In genomic region chr16:85571813-85572619, GRCh38 we compare ENCODE assay signal across 10 cellular contexts. TPM values are rescaled to one million over a fixed set of nuclear protein-coding genes. Genes with fewer than 3 reads are reported as not detected.
DNase-seq lines count a peak whose midpoint lies in the region; ATAC-seq and TF ChIP-seq lines count a peak whose summit lies in the region.
"Had no signal": no experiment of that assay in that cellular context is flagged by ENCODE, and none has a peak within 500 bp of the region (broad histone marks: within the 10 kb centered on the region; RNA-seq: fewer than 3 reads in every experiment).

No MANE protein-coding gene starts in this region.

- no peaks in the 10 kb centered on the region for H3K27me3 ChIP-seq in AG04450 (ENCODE audit: control insufficient read depth, insufficient read depth, low read length)

- peak overlapping the region; percentile 96 to 99 (median 98) for H3K27ac Mint-ChIP-seq in immature natural killer cell

- ATAC-seq in HG02610 (IDR thresholded peaks at IDR 0.05; ENCODE audit: unreplicated experiment) = no peak

- no peaks in the 10 kb centered on the region for H3K9me3 Mint-ChIP-seq in immature natural killer cell

- peaks cover 21% of the 10 kb centered on the region for H3K9me3 ChIP-seq in AG04450 (ENCODE audit: control insufficient read depth, insufficient read depth, low read length)

- peaks cover 93 to 94% of the 10 kb centered on the region in 2 donors for H3K4me1 Mint-ChIP-seq in immature natural killer cell

- CTCF ChIA-PET in AG04450 (lab: Charles Lee) = no interaction called here

- H3K4me3 Mint-ChIP-seq in immature natural killer cell = peak overlapping the region; percentile 90 to 95 (median 94)

- no peaks in the 10 kb centered on the region for H3K36me3 Mint-ChIP-seq in immature natural killer cell

- DNase-seq in AG04450 (ENCODE audit: low read depth, low spot score) (no peak), GM20000 (ENCODE audit: low spot score) (peak; percentile 73), OCI-M1 (lab: John Stamatoyannopoulos, UW) (peak; percentile 88), immature natural killer cell (peak in 1 of 3 donors; percentile 45), NCI-H1417 treated with DMSO at 0.1 percent for 48 hours (lab: John Stamatoyannopoulos, UW) (no peak), DMS79 treated with DMSO at 0.1 percent for 48 hours (lab: John Stamatoyannopoulos, UW) (no peak), NCI-H2171 (lab: John Stamatoyannopoulos, UW) (no peak)
- DNase-seq: stimulated activated CD4-positive, alpha-beta T cell treated with anti-CD3 and anti-CD28 coated beads, Interleukin-2, amount 100 ng/mL, for 48 hours had no signal

- TF ChIP-seq CTCF in AG04450 (IDR thresholded peaks at IDR 0.05; ENCODE audit: low read depth, low read length) = no peak
- no peak for TF ChIP-seq CTCF in GM20000 (IDR thresholded peaks at IDR 0.05; ENCODE audit: extremely low read depth, missing control alignments)

- peaks cover 38 to 45% (median 38%) of the 10 kb centered on the region in 3 donors for H3K27me3 Mint-ChIP-seq in immature natural killer cell (ENCODE audit: low read depth in 3 of 3)

- H3K27ac ChIP-seq in AG04450 (ENCODE audit: low read depth, low read length) = peak overlapping the region; percentile 39

- POLR2A ChIA-PET in AG04450 (lab: Yijun Ruan, JAX) = interaction anchor here (1.3 kb wide), 1 partner anchor 57 kb away, joined by 3 read pairs; no protein-coding TSS in a partner anchor

- H3K4me3 ChIP-seq in AG04450 (ENCODE audit: low read depth, low read length) = no peak overlapping the region
- H3K4me3 ChIP-seq: lung had no signal

RNA-seq across cellular contexts. Expression of gene GSE1, which starts 41.1 kb away (rescaled TPM):
- polyA plus RNA-seq in AG04450 (2011; rRNA removed) (18.2 and 21.0 TPM in 2 replicates), immature natural killer cell (1 to 10 TPM in 2 of 3 donors, under 1 TPM in 1; 0.15 to 9.4 (median 2.9) TPM)
- polyA minus RNA-seq in AG04450 (2011; rRNA and poly(A)+ RNA removed) = 23.7 and 24.1 TPM in 2 replicates

Comparison
In these comparisons a context has a peak if more than half of its experiments do, and no peak if none do; other contexts are left out.
1. DNase-seq: peak in GM20000 (single experiment) and OCI-M1 (single experiment); none in AG04450 (single experiment), NCI-H1417 treated with DMSO at 0.1 percent for 48 hours (single experiment), DMS79 treated with DMSO at 0.1 percent for 48 hours (single experiment) and NCI-H2171 (single experiment).